In the genomic region with DNA sequence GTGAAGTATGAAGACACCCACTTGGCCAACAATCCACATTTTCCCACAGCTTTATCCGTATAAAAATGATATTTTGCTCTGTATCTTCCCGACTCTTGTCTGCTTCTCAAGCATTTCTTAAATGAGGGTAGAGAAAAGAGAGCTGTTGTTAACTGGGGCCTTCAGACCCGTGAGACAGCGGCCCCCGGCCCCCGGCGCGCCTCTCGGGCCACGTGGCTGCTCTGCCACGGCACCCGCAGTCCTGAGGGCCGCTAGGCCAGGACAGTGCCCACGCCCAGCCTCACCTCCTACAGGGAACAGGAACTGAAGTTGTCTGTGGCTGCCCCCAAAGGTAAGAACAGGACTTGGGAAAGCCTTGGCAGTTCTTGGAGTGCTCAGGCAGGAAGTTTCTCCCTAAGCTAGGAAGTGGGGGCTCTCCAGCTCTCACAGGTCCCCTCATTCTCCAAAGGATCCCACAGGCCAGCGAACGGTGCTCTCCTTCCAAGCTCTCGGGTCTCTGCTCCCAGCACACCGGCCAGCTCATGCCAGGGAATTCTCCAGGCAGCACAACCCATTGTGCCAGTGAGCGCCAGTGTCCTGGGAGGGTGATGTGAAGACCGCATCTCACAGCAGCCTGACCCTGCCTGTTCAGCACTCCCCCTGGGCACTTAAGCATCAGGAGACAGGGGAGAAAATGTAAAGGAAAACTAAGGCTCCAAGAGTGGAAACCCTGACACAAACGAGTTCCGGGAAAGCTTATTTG, we compare ENCODE assay signal across 23 cellular contexts.
"Had no signal": no experiment of that assay in that cellular context is flagged by ENCODE, and none has a peak within 500 bp of the region (broad histone marks: within the 10 kb centered on the region; RNA-seq: fewer than 3 reads in every experiment).

No MANE protein-coding gene starts in this region.

- H3K27ac ChIP-seq: epithelial cell of prostate, esophagus squamous epithelium, left lung, lower lobe of right lung, neural progenitor cell, parathyroid adenoma, prostate gland, thyroid gland, upper lobe of left lung, uterus had no signal

- H2AFZ ChIP-seq: neural progenitor cell, parathyroid adenoma had no signal

- H3K27me3 ChIP-seq: thyroid gland, upper lobe of left lung, uterus had no signal

- H3K9me3 Mint-ChIP-seq: dendritic cell treated with granulocyte-macrophage colony-stimulating factor and Interleukin-4, amounts not matched to agents 40 ng/mL and 50 ng/mL, for 4 days; effector memory CD8-positive, alpha-beta T cell; memory B cell; natural killer cell treated with Interleukin-12 subunit alpha and Interleukin-12 subunit beta and Interleukin-15 and Interleukin-18, amount 100 ng/mL, for 72 hours; neural progenitor cell had no signal

- H3K36me3 Mint-ChIP-seq: memory B cell; natural killer cell treated with Interleukin-12 subunit alpha and Interleukin-12 subunit beta and Interleukin-15 and Interleukin-18, amount 100 ng/mL, for 72 hours; neural progenitor cell had no signal

- H3K27ac Mint-ChIP-seq: dendritic cell treated with granulocyte-macrophage colony-stimulating factor and Interleukin-4, amounts not matched to agents 40 ng/mL and 50 ng/mL, for 4 days; effector memory CD8-positive, alpha-beta T cell; memory B cell; natural killer cell treated with Interleukin-12 subunit alpha and Interleukin-12 subunit beta and Interleukin-15 and Interleukin-18, amount 100 ng/mL, for 72 hours; neural progenitor cell had no signal

- ATAC-seq: effector memory CD8-positive, alpha-beta T cell; gastroesophageal sphincter; left lung; lower lobe of right lung had no signal

- H3K4me2 ChIP-seq: neural progenitor cell, smooth muscle cell had no signal

- DNase-seq: effector memory CD8-positive, alpha-beta T cell; esophagus squamous epithelium; foreskin fibroblast; glutamatergic neuron; islet precursor cell; left lung; lower lobe of right lung; midbrain; occipital lobe; stimulated activated CD4-positive, alpha-beta T cell treated with anti-CD3 and anti-CD28 coated beads, Interleukin-2, amount 100 ng/mL, for 48 hours; stimulated activated naive CD4-positive, alpha-beta T cell treated with Interleukin-2 at 50 U/mL for 16 hours; thyroid gland; uterus had no signal

- H3K36me3 ChIP-seq: esophagus squamous epithelium, gastroesophageal sphincter, left lung, lower lobe of right lung, neural progenitor cell, prostate gland, thyroid gland, upper lobe of left lung, uterus had no signal

- H3K4me3 ChIP-seq: esophagus squamous epithelium, gastroesophageal sphincter, left lung, lower lobe of right lung, neural progenitor cell, prostate gland, smooth muscle cell, thyroid gland, upper lobe of left lung, uterus had no signal

- H3K4me1 ChIP-seq: esophagus squamous epithelium, left lung, lower lobe of right lung, neural progenitor cell, parathyroid adenoma, prostate gland, thyroid gland, upper lobe of left lung, uterus had no signal

- H3K9ac ChIP-seq: neural progenitor cell, parathyroid adenoma had no signal

- H3K4me3 Mint-ChIP-seq: dendritic cell treated with granulocyte-macrophage colony-stimulating factor and Interleukin-4, amounts not matched to agents 40 ng/mL and 50 ng/mL, for 4 days; effector memory CD8-positive, alpha-beta T cell; memory B cell; natural killer cell treated with Interleukin-12 subunit alpha and Interleukin-12 subunit beta and Interleukin-15 and Interleukin-18, amount 100 ng/mL, for 72 hours; neural progenitor cell had no signal

- H3K4me1 Mint-ChIP-seq: memory B cell, neural progenitor cell had no signal

- H3K9me3 ChIP-seq: esophagus squamous epithelium, gastroesophageal sphincter, left lung, lower lobe of right lung, prostate gland, thyroid gland, upper lobe of left lung, uterus had no signal
